18 cellular contexts compared by ENCODE assay signal in the genomic region with DNA sequence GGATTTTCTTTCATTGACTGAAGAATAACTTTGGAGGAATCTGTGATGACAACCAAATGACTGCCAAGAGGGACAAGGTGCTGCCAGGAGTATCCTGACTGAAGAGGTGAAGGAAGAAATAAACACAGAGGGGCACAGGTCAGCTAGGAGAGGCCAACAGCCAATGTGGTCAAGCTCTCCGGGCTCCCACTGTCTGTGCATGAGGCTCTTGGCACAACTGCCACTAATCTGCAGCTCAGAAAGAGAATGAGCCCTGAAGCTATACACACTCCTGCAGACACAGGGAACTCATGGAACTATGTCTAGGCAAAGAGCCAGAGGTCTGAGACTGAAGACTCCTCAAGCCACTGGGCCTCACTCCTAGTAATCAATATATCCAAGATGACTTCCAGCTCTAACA. TPM values are rescaled to one million over a fixed set of nuclear protein-coding genes. Genes with fewer than 3 reads are reported as not detected.
DNase-seq lines count a peak whose midpoint lies in the region; ATAC-seq and TF ChIP-seq lines count a peak whose summit lies in the region.
"Had no signal": no experiment of that assay in that cellular context is flagged by ENCODE, and none has a peak within 500 bp of the region (broad histone marks: within the 10 kb centered on the region; RNA-seq: fewer than 3 reads in every experiment).

No MANE protein-coding gene starts in this region.

- no peaks in the 10 kb centered on the region for H3K4me1 Mint-ChIP-seq in nephron progenitor cell

- no peak for TF ChIP-seq POLR2A in upper lobe of left lung (IDR thresholded peaks at IDR 0.05)

- H3K4me1 ChIP-seq in left ventricle myocardium inferior (peaks cover 54% of the 10 kb centered on the region), upper lobe of left lung (peaks cover 0 to 13% (median 3%) of the 10 kb centered on the region in 4 donors), foreskin keratinocyte (peaks cover 3% of the 10 kb centered on the region)
- H3K4me1 ChIP-seq: A549 had no signal

- H3K9me3 ChIP-seq in left ventricle myocardium inferior (replicated peaks) (no peaks in the 10 kb centered on the region), upper lobe of left lung (no peaks in the 10 kb centered on the region)
- H3K9me3 ChIP-seq: A549, BE2C had no signal

- peaks cover 69% of the 10 kb centered on the region for H3K36me3 Mint-ChIP-seq in nephron progenitor cell (ENCODE audit: low read depth)

- peak overlapping the region; percentile 47 for H3K27ac Mint-ChIP-seq in nephron progenitor cell

- H3K27me3 Mint-ChIP-seq in nephron progenitor cell (ENCODE audit: low read depth, poor library complexity) = peaks cover under 1% of the 10 kb centered on the region
- H3K27me3 Mint-ChIP-seq: CD4-positive, alpha-beta memory T cell had no signal

- 58 to 60% methylated on average over 1 of the region's 1 CpG for WGBS in upper lobe of left lung, 2 donors

- DNase-seq in left ventricle myocardium superior = no peak
- no peak for DNase-seq in left ventricle myocardium inferior
- DNase-seq in M059J (ENCODE audit: low read depth) = peak; percentile 60
- no peak for DNase-seq in nephron progenitor cell
- no peak for DNase-seq in upper lobe of left lung
- no peak for DNase-seq in foreskin keratinocyte
- DNase-seq in activated CD4-positive, alpha-beta T cell treated with anti-CD3 and anti-CD28 coated beads, Interleukin-2, amount 50 U/mL, for 4 hours = no peak
- DNase-seq: BE2C; CD4-positive, alpha-beta memory T cell; COR-L47; DMS153; DMS79 treated with DMSO at 0.1 percent for 48 hours; GF-D8; GM23248 had no signal

- H3K9me3 Mint-ChIP-seq in nephron progenitor cell = no peaks in the 10 kb centered on the region
- H3K9me3 Mint-ChIP-seq: CD4-positive, alpha-beta memory T cell had no signal

- no peak overlapping the region for H3K4me3 Mint-ChIP-seq in nephron progenitor cell
- H3K4me3 Mint-ChIP-seq: CD4-positive, alpha-beta memory T cell had no signal

- peak; percentile 55 for ATAC-seq in left ventricle myocardium superior
- ATAC-seq in upper lobe of left lung (ENCODE audit: low FRiP score in 2 of 2) = no peak
- ATAC-seq in foreskin keratinocyte = no peak
- ATAC-seq: A549, HCT116 had no signal

- H3K27me3 ChIP-seq in left ventricle myocardium inferior (ENCODE audit: low read depth) = no peaks in the 10 kb centered on the region
- H3K27me3 ChIP-seq in upper lobe of left lung = no peaks in the 10 kb centered on the region
- no peaks in the 10 kb centered on the region for H3K27me3 ChIP-seq in foreskin keratinocyte
- H3K27me3 ChIP-seq: BE2C had no signal

- TF ChIP-seq CTCF in left ventricle myocardium inferior (IDR thresholded peaks at IDR 0.05; ENCODE audit: borderline replicate concordance) = no peak
- no peak for TF ChIP-seq CTCF in nephron progenitor cell (IDR thresholded peaks at IDR 0.05)
- TF ChIP-seq CTCF in upper lobe of left lung (IDR thresholded peaks at IDR 0.05) = no peak
- TF ChIP-seq CTCF in foreskin keratinocyte (conservative IDR thresholded peaks at IDR 0.05) = no peak

- intact Hi-C loops in left ventricle myocardium superior (cut with micrococcal nuclease) (no loop called here), left ventricle myocardium inferior (cut with micrococcal nuclease) (no loop called here)

- H3K4me3 ChIP-seq in left ventricle myocardium inferior = no peak overlapping the region
- no peak overlapping the region for H3K4me3 ChIP-seq in upper lobe of left lung
- H3K4me3 ChIP-seq: A549, GM23248 had no signal

- H3K27ac ChIP-seq in left ventricle myocardium inferior (replicated peaks) (no peak overlapping the region), upper lobe of left lung (no peak overlapping the region), foreskin keratinocyte (no peak overlapping the region)
- H3K27ac ChIP-seq: A549, C4-2B, GM23248 had no signal

- TF ChIP-seq EP300 in upper lobe of left lung (IDR thresholded peaks at IDR 0.05) = no peak

- H3K36me3 ChIP-seq in left ventricle myocardium inferior = peaks cover 37% of the 10 kb centered on the region
- peaks cover 10 to 35% (median 28%) of the 10 kb centered on the region in 4 donors for H3K36me3 ChIP-seq in upper lobe of left lung

RNA-seq across cellular contexts. Expression of a gene that starts 6.9 kb away (rescaled TPM):
- total RNA-seq in left ventricle myocardium superior (1.1 TPM), left ventricle myocardium inferior (0.25 TPM), upper lobe of left lung (under 1 TPM in 1 of 6 donors, not detected in 5; 0.17 TPM), foreskin keratinocyte (not detected in 2 replicates)
- not detected in 2 replicates for total RNA-seq in M059J (2014; rRNA removed; shearing (Covaris generic))
- polyA plus RNA-seq in foreskin keratinocyte = not detected in 2 replicates
- total RNA-seq: CD4-positive, alpha-beta memory T cell; GM23248 had no signal
- polyA plus RNA-seq: A549, AG04450, GM23248 had no signal

RNA-seq across cellular contexts. Expression of a gene that starts 9.1 kb away (rescaled TPM):
- total RNA-seq in left ventricle myocardium superior (348 TPM), left ventricle myocardium inferior (295 TPM), upper lobe of left lung (100 to 1,000 TPM in 3 of 6 donors, 10 to 100 TPM in 3; 19.9 to 155 (median 91.4) TPM), foreskin keratinocyte (232 TPM in 2 replicates)
- 168 and 218 TPM in 2 replicates for total RNA-seq in M059J (2014; rRNA removed; shearing (Covaris generic))
- 308 and 316 TPM in 2 replicates for polyA plus RNA-seq in foreskin keratinocyte

RNA-seq across cellular contexts. Expression of a gene that starts 47.5 kb away (rescaled TPM):
- total RNA-seq in left ventricle myocardium superior (0.15 TPM), left ventricle myocardium inferior (0.16 TPM), upper lobe of left lung (10 to 100 TPM; 10.3 to 28.6 (median 24.3) TPM), foreskin keratinocyte (11.2 and 12.8 TPM in 2 replicates)
- 11.4 and 15.1 TPM in 2 replicates for total RNA-seq in M059J (2014; rRNA removed; shearing (Covaris generic))
- 10.5 and 12.7 TPM in 2 replicates for polyA plus RNA-seq in foreskin keratinocyte
- polyA plus RNA-seq: CD4-positive, alpha-beta memory T cell had no signal
